Comparison of ENCODE assay signal across 15 cellular contexts in the genomic region with DNA sequence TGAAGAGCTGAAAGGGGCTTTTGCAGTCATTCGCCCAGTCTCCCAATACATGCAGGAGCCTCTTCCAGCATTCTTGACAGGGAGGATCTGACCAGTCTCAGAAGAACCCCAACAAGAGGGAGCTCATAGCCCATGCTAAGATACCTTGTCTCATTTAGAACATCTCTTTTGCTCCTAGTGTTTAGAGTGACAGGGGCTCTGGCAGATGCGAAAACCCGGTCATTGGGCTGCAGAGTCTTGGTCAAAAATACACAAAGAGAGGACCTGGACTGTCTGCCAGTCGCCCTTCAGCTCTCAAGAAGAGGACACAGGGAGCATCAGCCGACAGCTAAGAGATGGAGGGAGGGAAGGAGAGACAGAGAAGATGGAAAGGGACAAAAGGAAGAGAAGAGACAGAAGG. TPM values are rescaled to one million over a fixed set of nuclear protein-coding genes. Genes with fewer than 3 reads are reported as not detected.
A peak's percentile ranks its signal among the peaks of the same experiment; 100 is the strongest.
DNase-seq lines count a peak whose midpoint lies in the region; TF ChIP-seq lines count a peak whose summit lies in the region.
"Had no signal": no experiment of that assay in that cellular context is flagged by ENCODE, and none has a peak within 500 bp of the region (broad histone marks: within the 10 kb centered on the region; RNA-seq: fewer than 3 reads in every experiment).

No MANE protein-coding gene starts in this region.

- H2AK5ac ChIP-seq in H9 (ENCODE audit: insufficient read length, low read length), result no peak overlapping the region

- no peaks in the 10 kb centered on the region for H3K27me3 ChIP-seq in H9 (ENCODE audit: insufficient read depth, low read length)
- H3K27me3 ChIP-seq in dorsolateral prefrontal cortex, result no peaks in the 10 kb centered on the region

- H3K27ac ChIP-seq in H9 (ENCODE audit: insufficient read length, low read depth, low read length), result no peak overlapping the region
- H3K27ac ChIP-seq in RWPE1, result peak overlapping the region; percentile 84
- no peak overlapping the region for H3K27ac ChIP-seq in dorsolateral prefrontal cortex
- H3K27ac ChIP-seq: C4-2B, KMS-11 had no signal

- H2BK12ac ChIP-seq in H9 (ENCODE audit: insufficient read length, low read depth, low read length), result no peak overlapping the region

- no peak overlapping the region for H4K5ac ChIP-seq in H9 (ENCODE audit: insufficient read length, low read depth, low read length)

- peaks cover 10 to 21% of the 10 kb centered on the region in 2 experiments for H3K4me1 Mint-ChIP-seq in H9
- H3K4me1 Mint-ChIP-seq in chondrocyte (ENCODE audit: low read depth), result peaks cover 26% of the 10 kb centered on the region
- H3K4me1 Mint-ChIP-seq in osteocyte (ENCODE audit: unreplicated experiment), result peaks cover 28% of the 10 kb centered on the region

- H3K4me3 ChIP-seq in dorsolateral prefrontal cortex, result no peak overlapping the region

- no peak overlapping the region for H4K8ac ChIP-seq in H9 (replicated peaks; ENCODE audit: insufficient read length, low read depth, low read length)

- no peak overlapping the region for H3K23ac ChIP-seq in H9 (ENCODE audit: insufficient read length, low read depth, low read length)

- no peaks in the 10 kb centered on the region for H3K23me2 ChIP-seq in H9 (ENCODE audit: insufficient read length, low read depth, low read length, poor library complexity, severe bottlenecking)

- CTCF ChIA-PET in RWPE1 (lab: Yijun Ruan, JAX), result interaction anchor here (1.2 kb wide), 1 partner anchor 354 kb away, joined by 5 read pairs; no protein-coding TSS in a partner anchor

- no peak overlapping the region for H3K14ac ChIP-seq in H9 (ENCODE audit: insufficient read depth, low read length)

- no peak for DNase-seq in H9
- DNase-seq in RWPE1 (ENCODE audit: low spot score), result peak; percentile 24
- no peak for DNase-seq in chondrocyte (ENCODE audit: low spot score)
- DNase-seq in osteocyte (ENCODE audit: extremely low spot score, unreplicated experiment), result no peak
- no peak for DNase-seq in dorsolateral prefrontal cortex
- no peak for DNase-seq in NOMO-1 treated with DMSO at 0.1 percent for 48 hours (lab: John Stamatoyannopoulos, UW; ENCODE audit: unreplicated experiment)
- no peak for DNase-seq in HuH-7 (ENCODE audit: low spot score)
- DNase-seq: NCI-H1417 treated with DMSO at 0.1 percent for 48 hours, NCI-H187 treated with DMSO at 0.1 percent for 48 hours, NCI-H524 had no signal

- H3T11ph ChIP-seq in H9 (ENCODE audit: low read length), result no peak overlapping the region

- intact Hi-C loops in dorsolateral prefrontal cortex (cut with DNase I), result no loop called here

- H3K9me3 ChIP-seq in H9 (ENCODE audit: control insufficient read depth, low read depth, low read length), result no peaks in the 10 kb centered on the region

- H3K9ac ChIP-seq in H9 (ENCODE audit: extremely low read depth, insufficient read length, low read length), result no peak overlapping the region
- H3K9ac ChIP-seq: KMS-11 had no signal

- peaks cover 5% of the 10 kb centered on the region; the same call in 1 of the 2 replicates for H3K4me1 ChIP-seq in H9 (ENCODE audit: insufficient read depth, low read length)

- H3K36me3 Mint-ChIP-seq in H9 (ENCODE audit: insufficient read depth in 1 of 3, low read depth in 3 of 3), result no peaks in the 10 kb centered on the region; a peak in 1 of 7 replicates
- peaks cover 2% of the 10 kb centered on the region for H3K36me3 Mint-ChIP-seq in chondrocyte (ENCODE audit: low read depth)
- peaks cover 2% of the 10 kb centered on the region for H3K36me3 Mint-ChIP-seq in osteocyte (ENCODE audit: unreplicated experiment)

- H2AFZ ChIP-seq in H9 (ENCODE audit: low read length), result no peak overlapping the region

- H2BK5ac ChIP-seq in H9 (ENCODE audit: insufficient read length, low read length), result no peak overlapping the region

- no peaks in the 10 kb centered on the region for H3K79me1 ChIP-seq in H9 (ENCODE audit: insufficient read depth, low read depth, low read length, poor library complexity, severe bottlenecking)

- no peaks in the 10 kb centered on the region for H3K79me2 ChIP-seq in H9 (ENCODE audit: insufficient read depth, low read length)

- no peak overlapping the region for H4K91ac ChIP-seq in H9 (ENCODE audit: insufficient read length, low read depth, low read length)

- H3K9me3 Mint-ChIP-seq in H9 (no peaks in the 10 kb centered on the region), chondrocyte (ENCODE audit: low read depth) (no peaks in the 10 kb centered on the region), osteocyte (ENCODE audit: unreplicated experiment) (no peaks in the 10 kb centered on the region)

- H3K4me3 Mint-ChIP-seq in H9 (no peak overlapping the region), chondrocyte (ENCODE audit: unreplicated experiment) (no peak overlapping the region), osteocyte (ENCODE audit: unreplicated experiment) (no peak overlapping the region)

- no peak overlapping the region for H3K18ac ChIP-seq in H9 (ENCODE audit: insufficient read length, low read depth, low read length)

- H3K4me2 ChIP-seq in H9 (ENCODE audit: insufficient read depth, insufficient read length, low read length), result no peak overlapping the region
- H3K4me2 ChIP-seq: KMS-11 had no signal

- no peak overlapping the region for H2BK120ac ChIP-seq in H9 (ENCODE audit: low read depth, low read length, poor library complexity, severe bottlenecking)

- no peak for TF ChIP-seq CTCF in H9 (conservative IDR thresholded peaks at IDR 0.05)
- TF ChIP-seq CTCF in RWPE1 (conservative IDR thresholded peaks at IDR 0.05; ENCODE audit: low read depth), result no peak
- TF ChIP-seq CTCF in chondrocyte (IDR thresholded peaks at IDR 0.05), result no peak
- no peak for TF ChIP-seq CTCF in osteocyte (IDR thresholded peaks at IDR 0.05)
- TF ChIP-seq CTCF in dorsolateral prefrontal cortex (IDR thresholded peaks at IDR 0.05 in 54 of 56, conservative IDR thresholded peaks at IDR 0.05 in 2 of 56; ENCODE audit: low read depth in 1 of 56, partially characterized antibody in 56 of 56), result no peak

- POLR2A ChIA-PET in RWPE1 (lab: Yijun Ruan, JAX; ENCODE audit: low non-redundant PET), result no interaction called here

- no CpG with 5 or more reads among the region's 5 CpGs for WGBS in H9 (ENCODE audit: extremely low coverage, insufficient read length, low lambda C conversion rate)

- H3K4ac ChIP-seq in H9 (ENCODE audit: low read depth, low read length), result no peak overlapping the region

- H3K56ac ChIP-seq in H9 (ENCODE audit: insufficient read length, low read depth, low read length), result no peak overlapping the region

- H2BK15ac ChIP-seq in H9 (ENCODE audit: low read depth, low read length), result peak overlapping the region; percentile 24; the same call in 1 of the 2 replicates

- H4K20me1 ChIP-seq in H9 (ENCODE audit: control insufficient read depth, insufficient read depth, insufficient read length), result no peaks in the 10 kb centered on the region

- no peak overlapping the region for H2BK20ac ChIP-seq in H9 (ENCODE audit: low read depth, low read length, poor library complexity, severe bottlenecking)

- H3K27me3 Mint-ChIP-seq in H9 (ENCODE audit: low read depth) (peaks cover 4% of the 10 kb centered on the region), chondrocyte (ENCODE audit: low read depth) (no peaks in the 10 kb centered on the region), osteocyte (ENCODE audit: unreplicated experiment) (no peaks in the 10 kb centered on the region)

- H3K27ac Mint-ChIP-seq in H9, result peak overlapping the region in 1 of 3 experiments; percentile 2; a peak in 2 of 7 replicates
- H3K27ac Mint-ChIP-seq in chondrocyte (ENCODE audit: unreplicated experiment), result peak overlapping the region; percentile 32
- peak overlapping the region; percentile 33 for H3K27ac Mint-ChIP-seq in osteocyte (ENCODE audit: unreplicated experiment)

RNA-seq across cellular contexts. Expression of a gene that starts 0.7 kb away (rescaled TPM):
- total RNA-seq in H9 (2021) (1.1 and 1.3 TPM in 2 replicates), chondrocyte (0.54 to 1.1 TPM (median 0.77 TPM) in 3 replicates), osteocyte (0.76 and 1.0 TPM in 2 replicates), dorsolateral prefrontal cortex (1 to 10 TPM in 119 of 120 experiments, under 1 TPM in 1; 0.99 to 10.0 (median 4.4) TPM)

RNA-seq across cellular contexts. Expression of a gene that starts 20.9 kb away (rescaled TPM):
- 16.5 and 17.2 TPM in 2 replicates for total RNA-seq in H9 (2021)
- total RNA-seq in chondrocyte, result 0.38 TPM in 1 of 3 replicates, not detected in the others
- not detected in 2 replicates for total RNA-seq in osteocyte
- 1 to 10 TPM in 35 of 120 experiments, under 1 TPM in 72, not detected in 13; 0.28 to 2.3 (median 0.75) TPM for total RNA-seq in dorsolateral prefrontal cortex
- total RNA-seq: M059J, Right ventricle myocardium inferior, SK-MEL-5 had no signal

RNA-seq across cellular contexts. Expression of a gene that starts 23.6 kb away (rescaled TPM):
- total RNA-seq in H9 (2021), result 33.9 and 36.3 TPM in 2 replicates
- total RNA-seq in chondrocyte, result 26.9 to 31.7 TPM (median 28.8 TPM) in 3 replicates
- total RNA-seq in osteocyte, result 30.6 and 33.1 TPM in 2 replicates
- 10 to 100 TPM; 18.8 to 41.4 (median 29.6) TPM for total RNA-seq in dorsolateral prefrontal cortex

RNA-seq across cellular contexts. Expression of a gene that starts 51.6 kb away (rescaled TPM):
- total RNA-seq in H9 (2021) (45.1 and 48.4 TPM in 2 replicates), chondrocyte (0.75 to 5.8 TPM (median 5.2 TPM) in 3 replicates), osteocyte (4.0 and 4.3 TPM in 2 replicates), dorsolateral prefrontal cortex (under 1 TPM in 12 of 120 experiments, not detected in 108; 0.06 to 0.15 (median 0.10) TPM)
- total RNA-seq: SK-MEL-5 had no signal
